In the genomic region with DNA sequence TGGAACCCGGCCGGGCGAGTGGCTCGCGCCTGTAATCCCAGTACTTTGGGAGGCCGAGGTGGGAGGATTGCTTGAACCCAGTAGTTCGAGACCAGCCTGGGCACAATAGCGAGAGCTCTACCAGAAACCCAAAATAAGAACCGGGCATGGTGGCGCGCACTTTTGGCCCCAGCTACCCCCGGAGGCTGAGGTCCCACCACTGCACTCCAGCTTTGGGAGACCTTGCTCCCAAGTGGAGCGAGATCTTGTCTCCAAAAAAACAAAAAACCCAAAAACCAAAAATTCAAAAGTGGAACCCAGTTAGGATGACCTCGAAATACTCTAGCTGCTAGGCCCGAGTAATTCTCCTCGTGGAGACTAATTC, we compare ENCODE assay signal across 8 cellular contexts. TPM values are rescaled to one million over a fixed set of nuclear protein-coding genes. Genes with fewer than 3 reads are reported as not detected.
A peak's percentile ranks its signal among the peaks of the same experiment; 100 is the strongest.
DNase-seq lines count a peak whose midpoint lies in the region; ATAC-seq, FAIRE-seq and TF ChIP-seq lines count a peak whose summit lies in the region.

No MANE protein-coding gene starts in this region.

- no peaks in the 10 kb centered on the region for H3K9me3 Mint-ChIP-seq in activated T-cell treated with anti-CD3 and anti-CD28 coated beads, Interleukin-2, amount 50 U/mL, for 24 hours

- H3K9me3 ChIP-seq in adrenal gland (replicated peaks in 1 of 3) (no peaks in the 10 kb centered on the region), HepG2 (ENCODE audit: low read length) (no peaks in the 10 kb centered on the region), thyroid gland (no peaks in the 10 kb centered on the region)

- POLR2A ChIA-PET in HepG2 (lab: Yijun Ruan, JAX), result interaction anchor here (0.8 to 2.0 kb wide), 5 partner anchors 12 to 75 kb away, joined by 3 to 13 read pairs (median 4); partner anchors contain the start of genes PIGH and RDH11

- peak overlapping the region; percentile 94 for H3K27ac Mint-ChIP-seq in activated T-cell treated with anti-CD3 and anti-CD28 coated beads, Interleukin-2, amount 50 U/mL, for 24 hours

- TSS peak; percentile 83 for BruUV-seq in HepG2 (replicated peaks; lab: Mats Ljungman, UMichigan)

- no peak for FAIRE-seq in HepG2 (lab: Jason Lieb, UNC)

- 26 to 68% (median 35%) methylated on average over 5 to 16 of the region's 16 CpGs for WGBS in adrenal gland, 4 donors
- WGBS in HepG2 (ENCODE audit: low lambda C conversion rate), result 44% methylated on average over 16 of the region's 16 CpGs
- 35 to 50% methylated on average over 10 to 16 of the region's 16 CpGs for WGBS in thyroid gland, 2 donors

- H3K9ac ChIP-seq in HepG2 (ENCODE audit: insufficient read depth, low read depth, low read length), result peak overlapping the region; percentile 99

- CTCF ChIA-PET in HepG2 (lab: Yijun Ruan, JAX; ENCODE audit: low intra/inter-chr PET ratio, low total read pairs), result interaction anchor here (1.8 kb wide), 1 partner anchor 29 kb away, joined by 7 read pairs; no protein-coding TSS in a partner anchor

- no peaks in the 10 kb centered on the region for H3K27me3 Mint-ChIP-seq in activated T-cell treated with anti-CD3 and anti-CD28 coated beads, Interleukin-2, amount 50 U/mL, for 24 hours

- DNase-seq in activated T-cell treated with anti-CD3 and anti-CD28 coated beads, Interleukin-2, amount 50 U/mL, for 24 hours, result no peak
- no peak for DNase-seq in activated T-cell treated with anti-CD3 and anti-CD28 coated beads, Interleukin-2, amount 50 U/mL, for 48 hours
- no peak for DNase-seq in adrenal gland
- no peak for DNase-seq in HepG2 (ENCODE audit: low spot score)
- DNase-seq in thyroid gland, result no peak
- DNase-seq in GM13977 (ENCODE audit: low spot score), result no peak
- no peak for DNase-seq in NOMO-1 (lab: John Stamatoyannopoulos, UW; ENCODE audit: unreplicated experiment in 2 of 2)
- DNase-seq in NCI-H187 (lab: John Stamatoyannopoulos, UW), result no peak

- H3K4me1 ChIP-seq in adrenal gland (replicated peaks in 1 of 2) (peaks cover 16 to 43% of the 10 kb centered on the region in 2 donors), HepG2 (ENCODE audit: insufficient read depth, low read length) (peaks cover 20% of the 10 kb centered on the region), thyroid gland (peaks cover 20 to 28% of the 10 kb centered on the region in 2 donors)

- H3K4me3 ChIP-seq in adrenal gland, result peak overlapping the region; percentile 69 to 92 (median 80)
- H3K4me3 ChIP-seq in HepG2 (replicated peaks in 1 of 3; ENCODE audit: insufficient read depth in 1 of 3, low read depth in 2 of 3, low read length in 3 of 3), result peak overlapping the region; percentile 89 to 100 (median 95)
- H3K4me3 ChIP-seq in thyroid gland (replicated peaks in 1 of 3), result peak overlapping the region; percentile 56 to 96 (median 61)

- TF ChIP-seq CTCF in adrenal gland (IDR thresholded peaks at IDR 0.05), result no peak
- TF ChIP-seq CTCF in HepG2 (CRISPR knock-in tag; IDR thresholded peaks at IDR 0.05), result no peak
- no peak for TF ChIP-seq CTCF in thyroid gland (IDR thresholded peaks at IDR 0.05)
- TF ChIP-seq CTCF in GM13977 (IDR thresholded peaks at IDR 0.05; ENCODE audit: extremely low read depth, insufficient read depth, missing control alignments), result no peak

- peaks cover 4% of the 10 kb centered on the region; the same call in 1 of the 2 replicates for H4K20me1 ChIP-seq in HepG2 (ENCODE audit: insufficient read depth, low read length)

- TF ChIP-seq POLR2A in adrenal gland (IDR thresholded peaks at IDR 0.05), result no peak
- no peak for TF ChIP-seq POLR2A in HepG2 (IDR thresholded peaks at IDR 0.05; ENCODE audit: insufficient read depth in 1 of 2, low read depth in 2 of 2, low read length in 2 of 2)
- TF ChIP-seq POLR2A in thyroid gland (IDR thresholded peaks at IDR 0.05), result no peak

- no peak overlapping the region for H2AFZ ChIP-seq in HepG2 (ENCODE audit: low read length)

- peak overlapping the region in 4 of 5 donors; percentile 95 to 98 (median 98) for H3K27ac ChIP-seq in adrenal gland
- H3K27ac ChIP-seq in HepG2 (ENCODE audit: extremely low read length, insufficient read depth, low read length), result peak overlapping the region; percentile 98
- peak overlapping the region; percentile 99 to 100 (median 99) for H3K27ac ChIP-seq in thyroid gland

- H3K4me2 ChIP-seq in HepG2 (ENCODE audit: low read depth, low read length), result peak overlapping the region; percentile 90

- TF ChIP-seq RAD21 in HepG2 (CRISPR knock-in tag; IDR thresholded peaks at IDR 0.05), result no peak

- peaks cover 49% of the 10 kb centered on the region for H3K36me3 Mint-ChIP-seq in activated T-cell treated with anti-CD3 and anti-CD28 coated beads, Interleukin-2, amount 50 U/mL, for 24 hours (ENCODE audit: low read depth)

- intact Hi-C loops in adrenal gland (cut with DNase I), result no loop called here
- intact Hi-C loops in HepG2 (cut with micrococcal nuclease; ENCODE audit: unreplicated experiment), result loop anchor here (2.0 kb wide), 1 partner anchor 30 kb away; no protein-coding TSS in a partner anchor
- intact Hi-C loops in thyroid gland (cut with DNase I), result loop anchor here (10.0 kb wide), 2 partner anchors 160 to 250 kb away; no protein-coding TSS in a partner anchor

- peaks cover 33% of the 10 kb centered on the region for H3K79me2 ChIP-seq in HepG2 (ENCODE audit: insufficient read depth, low read length)

- TF ChIP-seq EP300 in HepG2 (IDR thresholded peaks at IDR 0.05; ENCODE audit: low read depth in 2 of 2, low read length in 2 of 2) (no peak), HepG2 (CRISPR knock-in tag; IDR thresholded peaks at IDR 0.05; ENCODE audit: borderline replicate concordance) (no peak)

- H3K4me1 Mint-ChIP-seq in activated T-cell treated with anti-CD3 and anti-CD28 coated beads, Interleukin-2, amount 50 U/mL, for 24 hours (ENCODE audit: low read depth), result peaks cover 47% of the 10 kb centered on the region

- H3K27me3 ChIP-seq in adrenal gland, result no peaks in the 10 kb centered on the region
- H3K27me3 ChIP-seq in HepG2 (ENCODE audit: control insufficient read depth in 1 of 2, insufficient read depth in 2 of 2, low read length in 2 of 2), result no peaks in the 10 kb centered on the region; a peak in 1 of 5 replicates
- no peaks in the 10 kb centered on the region for H3K27me3 ChIP-seq in thyroid gland

- peak overlapping the region; percentile 86 for H3K4me3 Mint-ChIP-seq in activated T-cell treated with anti-CD3 and anti-CD28 coated beads, Interleukin-2, amount 50 U/mL, for 24 hours

- ATAC-seq in HepG2, result no peak

- peaks cover 0 to 16% of the 10 kb centered on the region in 2 donors for H3K36me3 ChIP-seq in adrenal gland (replicated peaks in 1 of 2)
- peaks cover 10 to 30% of the 10 kb centered on the region in 2 experiments for H3K36me3 ChIP-seq in HepG2 (replicated peaks in 1 of 2; ENCODE audit: control insufficient read depth in 1 of 2, insufficient read depth in 2 of 2, low read length in 2 of 2)
- H3K36me3 ChIP-seq in thyroid gland, result peaks cover 0 to 11% of the 10 kb centered on the region in 2 donors

- in situ Hi-C loops in HepG2 (cut with HindIII; ENCODE audit: extremely low pct_ligation_motif_present, low pct_unique_long_range_greater_than_20kb) (no loop called here), GM13977 (cut with MboI; ENCODE audit: low pct_unique_long_range_greater_than_20kb, low sequenced_read_pairs, unreplicated experiment) (no loop called here)

RNA-seq across cellular contexts. Expression of gene VTI1B, which starts 0.8 kb away (rescaled TPM):
- total RNA-seq in adrenal gland (100 to 1,000 TPM in 2 of 8 donors, 10 to 100 TPM in 6; 52.2 to 108 (median 86.0) TPM), HepG2 (2016; rRNA removed; fragmentation: Illumina TruSeq; extraction: Trizol) (93.4 and 103 TPM in 2 replicates), thyroid gland (100 to 1,000 TPM in 2 of 4 donors, 10 to 100 TPM in 2; 82.0 to 178 (median 99.8) TPM)
- polyA plus RNA-seq in adrenal gland (10 to 100 TPM; 54.6 to 79.3 (median 68.0) TPM), HepG2 (2011; rRNA removed) (26.1 and 39.0 TPM in 2 replicates)
- total RNA-seq in HepG2 (2016; cell fraction: cytosol; rRNA removed; fragmentation: Illumina TruSeq; extraction: Trizol; ENCODE audit: low read depth), result 490 and 499 TPM in 2 replicates
- 82.3 and 101 TPM in 2 replicates for total RNA-seq in HepG2 (2016; cell fraction: insoluble cytoplasmic fraction; rRNA removed; fragmentation: Illumina TruSeq; extraction: Trizol)
- 431 and 454 TPM in 2 replicates for total RNA-seq in HepG2 (2016; cell fraction: membrane; rRNA removed; fragmentation: Illumina TruSeq; extraction: Trizol)
- 33.3 and 43.2 TPM in 2 replicates for total RNA-seq in HepG2 (2016; cell fraction: nucleus; rRNA removed; fragmentation: Illumina TruSeq; extraction: Trizol)
- 20.7 and 27.3 TPM in 2 replicates for polyA plus RNA-seq in HepG2 (2011; cell fraction: cytosol; rRNA removed)
- 9.5 and 12.2 TPM in 2 replicates for polyA plus RNA-seq in HepG2 (2011; cell fraction: nucleus; rRNA removed)
- 31.1 and 40.8 TPM in 2 replicates for polyA plus RNA-seq in HepG2 (2012)
- polyA plus RNA-seq in HepG2 (2016; cell fraction: cytosol; fragmentation: Illumina TruSeq; extraction: Trizol; ENCODE audit: low read depth), result 700 and 745 TPM in 2 replicates
- 92.1 and 96.4 TPM in 2 replicates for polyA plus RNA-seq in HepG2 (2016; cell fraction: insoluble cytoplasmic fraction; fragmentation: Illumina TruSeq; extraction: Trizol; ENCODE audit: low read depth)
- 412 and 438 TPM in 2 replicates for polyA plus RNA-seq in HepG2 (2016; cell fraction: membrane; fragmentation: Illumina TruSeq; extraction: Trizol; ENCODE audit: low read depth)
- polyA plus RNA-seq in HepG2 (2016; cell fraction: nucleus; fragmentation: Illumina TruSeq; extraction: Trizol; ENCODE audit: insufficient read depth, low read depth), result 62.6 and 62.8 TPM in 2 replicates
- 16.7 and 35.8 TPM in 2 replicates for polyA minus RNA-seq in HepG2 (2011; rRNA and poly(A)+ RNA removed; ENCODE audit: low replicate concordance)
- 17.1 and 22.0 TPM in 2 replicates for polyA minus RNA-seq in HepG2 (2011; cell fraction: cytosol; rRNA and poly(A)+ RNA removed)
- polyA minus RNA-seq in HepG2 (2011; cell fraction: nucleus; rRNA and poly(A)+ RNA removed), result 25.4 and 25.8 TPM in 2 replicates

RNA-seq across cellular contexts. Expression of gene RDH11, which starts 20.4 kb away (rescaled TPM):
- total RNA-seq in adrenal gland, result 100 to 1,000 TPM in 2 of 8 donors, 10 to 100 TPM in 6; 73.1 to 160 (median 81.3) TPM
- 100 to 1,000 TPM in 1 of 3 donors, 10 to 100 TPM in 2; 49.1 to 282 (median 58.9) TPM for polyA plus RNA-seq in adrenal gland
- total RNA-seq in HepG2 (2016; rRNA removed; fragmentation: Illumina TruSeq; extraction: Trizol), result 51.5 and 106 TPM in 2 replicates
- 50.9 and 57.5 TPM in 2 replicates for total RNA-seq in HepG2 (2016; cell fraction: cytosol; rRNA removed; fragmentation: Illumina TruSeq; extraction: Trizol; ENCODE audit: low read depth)
- total RNA-seq in HepG2 (2016; cell fraction: insoluble cytoplasmic fraction; rRNA removed; fragmentation: Illumina TruSeq; extraction: Trizol), result 46.6 and 104 TPM in 2 replicates
- total RNA-seq in HepG2 (2016; cell fraction: membrane; rRNA removed; fragmentation: Illumina TruSeq; extraction: Trizol), result 32.4 and 37.5 TPM in 2 replicates
- 91.5 and 107 TPM in 2 replicates for total RNA-seq in HepG2 (2016; cell fraction: nucleus; rRNA removed; fragmentation: Illumina TruSeq; extraction: Trizol)
- 131 and 167 TPM in 2 replicates for polyA plus RNA-seq in HepG2 (2011; rRNA removed)
- polyA plus RNA-seq in HepG2 (2011; cell fraction: cytosol; rRNA removed), result 69.3 and 131 TPM in 2 replicates
- 180 and 230 TPM in 2 replicates for polyA plus RNA-seq in HepG2 (2011; cell fraction: nucleus; rRNA removed)
- polyA plus RNA-seq in HepG2 (2012), result 88.1 and 114 TPM in 2 replicates
- 4.9 TPM in 2 replicates for polyA plus RNA-seq in HepG2 (2016; cell fraction: cytosol; fragmentation: Illumina TruSeq; extraction: Trizol; ENCODE audit: low read depth)
- polyA plus RNA-seq in HepG2 (2016; cell fraction: insoluble cytoplasmic fraction; fragmentation: Illumina TruSeq; extraction: Trizol; ENCODE audit: low read depth), result 39.8 and 43.7 TPM in 2 replicates
- 10.9 and 12.8 TPM in 2 replicates for polyA plus RNA-seq in HepG2 (2016; cell fraction: membrane; fragmentation: Illumina TruSeq; extraction: Trizol; ENCODE audit: low read depth)
- polyA plus RNA-seq in HepG2 (2016; cell fraction: nucleus; fragmentation: Illumina TruSeq; extraction: Trizol; ENCODE audit: insufficient read depth, low read depth), result 134 and 137 TPM in 2 replicates
- 150 and 285 TPM in 2 replicates for polyA minus RNA-seq in HepG2 (2011; rRNA and poly(A)+ RNA removed; ENCODE audit: low replicate concordance)
- 65.1 and 97.4 TPM in 2 replicates for polyA minus RNA-seq in HepG2 (2011; cell fraction: cytosol; rRNA and poly(A)+ RNA removed)
- polyA minus RNA-seq in HepG2 (2011; cell fraction: nucleus; rRNA and poly(A)+ RNA removed), result 82.8 and 127 TPM in 2 replicates
- total RNA-seq in thyroid gland, result 100 to 1,000 TPM in 3 of 4 donors, 10 to 100 TPM in 1; 72.2 to 158 (median 112) TPM

RNA-seq across cellular contexts. Expression of gene RDH12, which starts 26.5 kb away (rescaled TPM):
- 10 to 100 TPM in 2 of 8 donors, 1 to 10 TPM in 6; 1.1 to 13.3 (median 2.3) TPM for total RNA-seq in adrenal gland
- polyA plus RNA-seq in adrenal gland, result 10 to 100 TPM in 1 of 3 donors, 1 to 10 TPM in 2; 1.0 to 24.8 (median 3.5) TPM
- 1.4 and 1.6 TPM in 2 replicates for total RNA-seq in HepG2 (2016; rRNA removed; fragmentation: Illumina TruSeq; extraction: Trizol)
- total RNA-seq in HepG2 (2016; cell fraction: cytosol; rRNA removed; fragmentation: Illumina TruSeq; extraction: Trizol; ENCODE audit: low read depth), result 0.97 and 1.7 TPM in 2 replicates
- 1.2 and 1.4 TPM in 2 replicates for total RNA-seq in HepG2 (2016; cell fraction: insoluble cytoplasmic fraction; rRNA removed; fragmentation: Illumina TruSeq; extraction: Trizol)
- total RNA-seq in HepG2 (2016; cell fraction: membrane; rRNA removed; fragmentation: Illumina TruSeq; extraction: Trizol), result 1.3 and 1.9 TPM in 2 replicates
- 1.3 and 1.6 TPM in 2 replicates for total RNA-seq in HepG2 (2016; cell fraction: nucleus; rRNA removed; fragmentation: Illumina TruSeq; extraction: Trizol)
- polyA plus RNA-seq in HepG2 (2011; rRNA removed), result 2.1 and 2.6 TPM in 2 replicates
- 1.8 and 2.9 TPM in 2 replicates for polyA plus RNA-seq in HepG2 (2011; cell fraction: cytosol; rRNA removed)
- 0.59 and 0.80 TPM in 2 replicates for polyA plus RNA-seq in HepG2 (2011; cell fraction: nucleus; rRNA removed)
- polyA plus RNA-seq in HepG2 (2012), result 3.1 and 3.8 TPM in 2 replicates
- polyA plus RNA-seq in HepG2 (2016; cell fraction: cytosol; fragmentation: Illumina TruSeq; extraction: Trizol; ENCODE audit: low read depth), result 1.7 and 2.0 TPM in 2 replicates
- 1.0 and 1.3 TPM in 2 replicates for polyA plus RNA-seq in HepG2 (2016; cell fraction: insoluble cytoplasmic fraction; fragmentation: Illumina TruSeq; extraction: Trizol; ENCODE audit: low read depth)
- 1.6 and 2.3 TPM in 2 replicates for polyA plus RNA-seq in HepG2 (2016; cell fraction: membrane; fragmentation: Illumina TruSeq; extraction: Trizol; ENCODE audit: low read depth)
- polyA plus RNA-seq in HepG2 (2016; cell fraction: nucleus; fragmentation: Illumina TruSeq; extraction: Trizol; ENCODE audit: insufficient read depth, low read depth), result 1.5 and 1.8 TPM in 2 replicates
- 0.07 and 3.1 TPM in 2 replicates for polyA minus RNA-seq in HepG2 (2011; rRNA and poly(A)+ RNA removed; ENCODE audit: low replicate concordance)
- polyA minus RNA-seq in HepG2 (2011; cell fraction: cytosol; rRNA and poly(A)+ RNA removed), result 0.49 TPM in 1 of 2 replicates, not detected in the other
- polyA minus RNA-seq in HepG2 (2011; cell fraction: nucleus; rRNA and poly(A)+ RNA removed), result 1.0 and 1.4 TPM in 2 replicates
- total RNA-seq in thyroid gland, result 1 to 10 TPM in 1 of 4 donors, under 1 TPM in 2, not detected in 1; 0.22 to 2.9 (median 0.92) TPM

RNA-seq across cellular contexts. Expression of gene ARG2, which starts 55.5 kb away (rescaled TPM):
- 10 to 100 TPM in 1 of 8 donors, 1 to 10 TPM in 7; 2.5 to 11.3 (median 4.2) TPM for total RNA-seq in adrenal gland
- polyA plus RNA-seq in adrenal gland, result 10 to 100 TPM in 1 of 3 donors, 1 to 10 TPM in 2; 3.2 to 11.7 (median 4.5) TPM
- 37.5 and 59.7 TPM in 2 replicates for total RNA-seq in HepG2 (2016; rRNA removed; fragmentation: Illumina TruSeq; extraction: Trizol)
- 6.3 and 7.7 TPM in 2 replicates for total RNA-seq in HepG2 (2016; cell fraction: cytosol; rRNA removed; fragmentation: Illumina TruSeq; extraction: Trizol; ENCODE audit: low read depth)
- total RNA-seq in HepG2 (2016; cell fraction: insoluble cytoplasmic fraction; rRNA removed; fragmentation: Illumina TruSeq; extraction: Trizol), result 39.6 and 59.5 TPM in 2 replicates
- total RNA-seq in HepG2 (2016; cell fraction: membrane; rRNA removed; fragmentation: Illumina TruSeq; extraction: Trizol), result 11.9 and 12.9 TPM in 2 replicates
- total RNA-seq in HepG2 (2016; cell fraction: nucleus; rRNA removed; fragmentation: Illumina TruSeq; extraction: Trizol), result 15.1 and 17.4 TPM in 2 replicates
- polyA plus RNA-seq in HepG2 (2011; rRNA removed), result 71.2 and 73.6 TPM in 2 replicates
- 60.1 and 70.4 TPM in 2 replicates for polyA plus RNA-seq in HepG2 (2011; cell fraction: cytosol; rRNA removed)
- polyA plus RNA-seq in HepG2 (2011; cell fraction: nucleus; rRNA removed), result 17.5 and 19.4 TPM in 2 replicates
- 40.9 and 79.8 TPM in 2 replicates for polyA plus RNA-seq in HepG2 (2012)
- polyA plus RNA-seq in HepG2 (2016; cell fraction: cytosol; fragmentation: Illumina TruSeq; extraction: Trizol; ENCODE audit: low read depth), result 6.2 and 6.3 TPM in 2 replicates
- polyA plus RNA-seq in HepG2 (2016; cell fraction: insoluble cytoplasmic fraction; fragmentation: Illumina TruSeq; extraction: Trizol; ENCODE audit: low read depth), result 53.1 and 54.4 TPM in 2 replicates
- 9.5 and 9.6 TPM in 2 replicates for polyA plus RNA-seq in HepG2 (2016; cell fraction: membrane; fragmentation: Illumina TruSeq; extraction: Trizol; ENCODE audit: low read depth)
- 17.5 and 21.2 TPM in 2 replicates for polyA plus RNA-seq in HepG2 (2016; cell fraction: nucleus; fragmentation: Illumina TruSeq; extraction: Trizol; ENCODE audit: insufficient read depth, low read depth)
- 30.7 and 305 TPM in 2 replicates for polyA minus RNA-seq in HepG2 (2011; rRNA and poly(A)+ RNA removed; ENCODE audit: low replicate concordance)
- 47.9 and 62.8 TPM in 2 replicates for polyA minus RNA-seq in HepG2 (2011; cell fraction: cytosol; rRNA and poly(A)+ RNA removed)
- 28.6 and 33.4 TPM in 2 replicates for polyA minus RNA-seq in HepG2 (2011; cell fraction: nucleus; rRNA and poly(A)+ RNA removed)
- 100 to 1,000 TPM in 2 of 4 donors, 10 to 100 TPM in 2; 76.1 to 160 (median 95.0) TPM for total RNA-seq in thyroid gland

Comparison
In these comparisons a context has a peak if more than half of its experiments do, and no peak if none do; other contexts are left out.
1. intact Hi-C loops: an anchor here in HepG2 (2.0 kb wide) and thyroid gland (10.0 kb wide); none called in adrenal gland.